In the genomic region with DNA sequence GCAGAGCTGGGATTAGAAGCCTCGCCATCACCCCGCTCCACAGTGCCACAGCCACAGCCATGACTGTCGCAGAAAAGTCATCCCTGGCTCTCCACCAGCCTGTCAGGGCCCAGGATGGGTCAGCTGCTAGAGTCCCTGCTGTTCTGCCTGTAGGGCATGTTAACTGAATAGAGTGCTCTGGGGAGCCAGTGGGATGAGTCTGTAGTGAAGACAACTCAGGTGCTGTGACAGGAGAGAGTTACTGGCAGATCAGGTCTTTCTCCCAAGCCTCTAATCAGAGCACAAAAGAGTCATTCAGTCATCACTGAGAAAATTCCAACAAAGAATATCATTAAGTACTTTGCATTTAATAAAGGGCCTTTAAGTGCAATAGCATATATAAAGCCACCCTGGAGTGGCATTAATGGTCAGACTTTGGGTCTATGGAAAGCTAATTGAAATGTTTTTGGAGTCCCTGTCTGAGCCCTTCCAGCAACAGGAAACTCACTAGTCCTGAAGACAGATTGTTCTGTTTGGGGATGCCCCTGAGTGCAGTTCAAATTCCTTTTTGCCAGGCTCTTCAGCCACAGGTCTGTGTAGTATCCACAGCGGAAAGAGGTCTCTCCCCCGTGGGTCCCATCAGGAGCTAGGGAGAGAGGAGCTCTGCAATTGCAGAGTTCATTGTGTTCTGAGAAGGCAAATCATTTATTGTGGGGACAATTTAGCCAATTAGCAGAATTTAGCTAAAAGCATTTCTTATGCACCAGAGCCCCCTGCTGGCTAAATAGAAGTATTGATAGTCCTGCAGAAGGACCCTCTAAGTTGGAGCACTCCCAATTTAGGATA, we compare ENCODE assay signal across 8 cellular contexts. TPM values are rescaled to one million over a fixed set of nuclear protein-coding genes. Genes with fewer than 3 reads are reported as not detected.
A peak's percentile ranks its signal among the peaks of the same experiment; 100 is the strongest.
DNase-seq lines count a peak whose midpoint lies in the region; ATAC-seq, FAIRE-seq and TF ChIP-seq lines count a peak whose summit lies in the region.

No MANE protein-coding gene starts in this region.

- TF ChIP-seq EP300 in HepG2 (IDR thresholded peaks at IDR 0.05; ENCODE audit: low read depth in 2 of 2, low read length in 2 of 2) (no peak), HepG2 (CRISPR knock-in tag; IDR thresholded peaks at IDR 0.05; ENCODE audit: borderline replicate concordance) (no peak), upper lobe of left lung (IDR thresholded peaks at IDR 0.05) (no peak)

- POLR2A ChIA-PET in HepG2 (lab: Yijun Ruan, JAX), result no interaction called here

- no peaks in the 10 kb centered on the region for H3K79me2 ChIP-seq in HepG2 (ENCODE audit: insufficient read depth, low read length)

- DNase-seq in activated T-cell treated with anti-CD3 and anti-CD28 coated beads for 1 hour (ENCODE audit: low read depth) (peak; percentile 6), Kasumi-1 (lab: John Stamatoyannopoulos, UW) (peak; percentile 38 to 58), RKO (ENCODE audit: low spot score) (peak; percentile 70), choroid plexus epithelial cell (ENCODE audit: low read depth) (peak; percentile 68), HepG2 (ENCODE audit: low spot score) (peak; percentile 39), upper lobe of left lung (no peak)
- DNase-seq in activated T-cell treated with anti-CD3 and anti-CD28 coated beads, Interleukin-2, amount 50 U/mL, for 4 hours, result no peak

- no TSS peak for BruUV-seq in HepG2 (replicated peaks; lab: Mats Ljungman, UMichigan)

- no peaks in the 10 kb centered on the region for H3K36me3 Mint-ChIP-seq in activated T-cell treated with anti-CD3 and anti-CD28 coated beads, Interleukin-2, amount 50 U/mL, for 4 hours (ENCODE audit: insufficient read depth)

- no peaks in the 10 kb centered on the region for H3K4me1 Mint-ChIP-seq in activated T-cell treated with anti-CD3 and anti-CD28 coated beads, Interleukin-2, amount 50 U/mL, for 4 hours (ENCODE audit: low read depth)

- H4K20me1 ChIP-seq in HepG2 (ENCODE audit: insufficient read depth, low read length), result no peaks in the 10 kb centered on the region

- in situ Hi-C loops in HepG2 (cut with HindIII; ENCODE audit: extremely low pct_ligation_motif_present, low pct_unique_long_range_greater_than_20kb), result loop anchor here (10.0 kb wide), 1 partner anchor 429 kb away; no protein-coding TSS in a partner anchor

- no peak overlapping the region for H3K4me3 ChIP-seq in choroid plexus epithelial cell (ENCODE audit: low read depth, low read length)
- H3K4me3 ChIP-seq in HepG2 (replicated peaks in 1 of 3; ENCODE audit: insufficient read depth in 1 of 3, low read depth in 2 of 3, low read length in 3 of 3), result no peak overlapping the region
- H3K4me3 ChIP-seq in upper lobe of left lung, result no peak overlapping the region

- no peak for TF ChIP-seq POLR2A in HepG2 (IDR thresholded peaks at IDR 0.05; ENCODE audit: insufficient read depth in 1 of 2, low read depth in 2 of 2, low read length in 2 of 2)
- no peak for TF ChIP-seq POLR2A in upper lobe of left lung (IDR thresholded peaks at IDR 0.05)

- H3K27me3 ChIP-seq in HepG2 (ENCODE audit: control insufficient read depth in 1 of 2, insufficient read depth in 2 of 2, low read length in 2 of 2) (no peaks in the 10 kb centered on the region), upper lobe of left lung (no peaks in the 10 kb centered on the region)

- peaks cover 29% of the 10 kb centered on the region for H3K27me3 Mint-ChIP-seq in activated T-cell treated with anti-CD3 and anti-CD28 coated beads, Interleukin-2, amount 50 U/mL, for 4 hours (ENCODE audit: low read depth)

- 37% methylated on average over 5 of the region's 5 CpGs for WGBS in HepG2 (ENCODE audit: low lambda C conversion rate)
- 40% methylated on average over 5 of the region's 5 CpGs for WGBS in upper lobe of left lung, 2 donors

- H3K36me3 ChIP-seq in HepG2 (replicated peaks in 1 of 2; ENCODE audit: control insufficient read depth in 1 of 2, insufficient read depth in 2 of 2, low read length in 2 of 2) (no peaks in the 10 kb centered on the region), upper lobe of left lung (no peaks in the 10 kb centered on the region)

- CTCF ChIA-PET in HepG2 (lab: Yijun Ruan, JAX; ENCODE audit: low intra/inter-chr PET ratio, low total read pairs), result interaction anchor here (1.6 to 4.3 kb wide), 3 partner anchors 98 to 433 kb away, joined by 11 to 41 read pairs (median 12); no protein-coding TSS in a partner anchor

- no peak overlapping the region for H2AFZ ChIP-seq in HepG2 (ENCODE audit: low read length)

- peaks cover 22% of the 10 kb centered on the region for H3K9me3 Mint-ChIP-seq in activated T-cell treated with anti-CD3 and anti-CD28 coated beads, Interleukin-2, amount 50 U/mL, for 4 hours

- TF ChIP-seq CTCF in choroid plexus epithelial cell (conservative IDR thresholded peaks at IDR 0.05; ENCODE audit: low read depth, low read length) (peak; percentile 84), HepG2 (CRISPR knock-in tag; IDR thresholded peaks at IDR 0.05) (peak; percentile 72), upper lobe of left lung (IDR thresholded peaks at IDR 0.05) (peak; percentile 58 to 81 (median 71))

- peak; percentile 69 for TF ChIP-seq RAD21 in HepG2 (CRISPR knock-in tag; IDR thresholded peaks at IDR 0.05)

- H3K27ac ChIP-seq in HepG2 (ENCODE audit: extremely low read length, insufficient read depth, low read length) (no peak overlapping the region), upper lobe of left lung (no peak overlapping the region)

- no peak overlapping the region for H3K4me3 Mint-ChIP-seq in activated T-cell treated with anti-CD3 and anti-CD28 coated beads, Interleukin-2, amount 50 U/mL, for 4 hours

- intact Hi-C loops in HepG2 (cut with micrococcal nuclease; ENCODE audit: unreplicated experiment), result loop anchor here (10.0 kb wide), 1 partner anchor 219 kb away; no protein-coding TSS in a partner anchor

- H3K9ac ChIP-seq in HepG2 (ENCODE audit: insufficient read depth, low read depth, low read length), result no peak overlapping the region

- H3K4me2 ChIP-seq in HepG2 (ENCODE audit: low read depth, low read length), result no peak overlapping the region

- peaks cover 34% of the 10 kb centered on the region for H3K9me3 ChIP-seq in HepG2 (ENCODE audit: low read length)
- H3K9me3 ChIP-seq in upper lobe of left lung, result peaks cover 0 to 15% (median 11%) of the 10 kb centered on the region in 4 donors

- H3K4me1 ChIP-seq in HepG2 (ENCODE audit: insufficient read depth, low read length), result no peaks in the 10 kb centered on the region
- H3K4me1 ChIP-seq in upper lobe of left lung, result no peaks in the 10 kb centered on the region

- FAIRE-seq in HepG2 (lab: Jason Lieb, UNC), result peak; percentile 50

- ATAC-seq in activated T-cell treated with anti-CD3 and anti-CD28 coated beads, Interleukin-2, amount 50 U/mL, for 4 hours, result no peak
- ATAC-seq in HepG2 (peak; percentile 51), upper lobe of left lung (ENCODE audit: low FRiP score in 2 of 2) (peak in 1 of 2 donors; percentile 58), HG02623 (IDR thresholded peaks at IDR 0.05; ENCODE audit: unreplicated experiment) (no peak)

TF ChIP-seq in HepG2, 621 proteins besides CTCF, POLR2A, EP300 and RAD21 (continues in another document):
- no peak for TF ChIP-seq FOXJ3 (CRISPR knock-in tag; IDR thresholded peaks at IDR 0.05; ENCODE audit: borderline replicate concordance)
- TF ChIP-seq SRF (IDR thresholded peaks at IDR 0.05; ENCODE audit: low read depth, low read length), result no peak
- TF ChIP-seq SNRNP70 (IDR thresholded peaks at IDR 0.05; ENCODE audit: low read depth, low read length), result no peak
- TF ChIP-seq SMC3 (IDR thresholded peaks at IDR 0.05; ENCODE audit: low read length), result peak; percentile 77
- TF ChIP-seq ZNF768 (CRISPR knock-in tag; IDR thresholded peaks at IDR 0.05), result no peak
- peak; percentile 78 for TF ChIP-seq STAG1 (CRISPR knock-in tag; IDR thresholded peaks at IDR 0.05)
- TF ChIP-seq, protein P1, sequence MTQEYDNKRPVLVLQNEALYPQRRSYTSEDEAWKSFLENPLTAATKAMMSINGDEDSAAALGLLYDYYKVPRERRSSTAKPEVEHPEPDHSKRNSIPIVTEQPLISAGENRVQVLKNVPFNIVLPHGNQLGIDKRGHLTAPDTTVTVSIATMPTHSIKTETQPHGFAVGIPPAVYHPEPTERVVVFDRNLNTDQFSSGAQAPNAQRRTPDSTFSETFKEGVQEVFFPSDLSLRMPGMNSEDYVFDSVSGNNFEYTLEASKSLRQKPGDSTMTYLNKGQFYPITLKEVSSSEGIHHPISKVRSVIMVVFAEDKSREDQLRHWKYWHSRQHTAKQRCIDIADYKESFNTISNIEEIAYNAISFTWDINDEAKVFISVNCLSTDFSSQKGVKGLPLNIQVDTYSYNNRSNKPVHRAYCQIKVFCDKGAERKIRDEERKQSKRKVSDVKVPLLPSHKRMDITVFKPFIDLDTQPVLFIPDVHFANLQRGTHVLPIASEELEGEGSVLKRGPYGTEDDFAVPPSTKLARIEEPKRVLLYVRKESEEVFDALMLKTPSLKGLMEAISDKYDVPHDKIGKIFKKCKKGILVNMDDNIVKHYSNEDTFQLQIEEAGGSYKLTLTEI (CRISPR knock-in tag; conservative IDR thresholded peaks at IDR 0.05), result no peak

RNA-seq across cellular contexts. Expression of a gene that starts 45.2 kb away (rescaled TPM):
- under 1 TPM; 0.38 to 0.61 (median 0.43) TPM for total RNA-seq in activated T-cell treated with anti-CD3 and anti-CD28 coated beads, Interleukin-2, amount 50 U/mL, for 4 hours
- total RNA-seq in HepG2 (2016; rRNA removed; fragmentation: Illumina TruSeq; extraction: Trizol) (0.15 and 0.18 TPM in 2 replicates), upper lobe of left lung (10 to 100 TPM; 36.7 to 64.6 (median 59.6) TPM)
- total RNA-seq in HepG2 (2016; cell fraction: cytosol; rRNA removed; fragmentation: Illumina TruSeq; extraction: Trizol; ENCODE audit: low read depth), result not detected in 2 replicates
- total RNA-seq in HepG2 (2016; cell fraction: insoluble cytoplasmic fraction; rRNA removed; fragmentation: Illumina TruSeq; extraction: Trizol), result 0.09 and 0.15 TPM in 2 replicates
- 0.06 and 0.10 TPM in 2 replicates for total RNA-seq in HepG2 (2016; cell fraction: membrane; rRNA removed; fragmentation: Illumina TruSeq; extraction: Trizol)
- 0.19 and 0.44 TPM in 2 replicates for total RNA-seq in HepG2 (2016; cell fraction: nucleus; rRNA removed; fragmentation: Illumina TruSeq; extraction: Trizol)
- 0.13 TPM in 2 replicates for polyA plus RNA-seq in HepG2 (2011; rRNA removed)
- 0.03 and 0.04 TPM in 2 replicates for polyA plus RNA-seq in HepG2 (2011; cell fraction: cytosol; rRNA removed)
- polyA plus RNA-seq in HepG2 (2011; cell fraction: nucleus; rRNA removed), result 0.05 TPM in 2 replicates
- polyA plus RNA-seq in HepG2 (2012), result not detected in 2 replicates
- polyA plus RNA-seq in HepG2 (2016; cell fraction: cytosol; fragmentation: Illumina TruSeq; extraction: Trizol; ENCODE audit: low read depth), result 0.14 TPM in 1 of 2 replicates, not detected in the other
- 0.04 and 0.25 TPM in 2 replicates for polyA plus RNA-seq in HepG2 (2016; cell fraction: insoluble cytoplasmic fraction; fragmentation: Illumina TruSeq; extraction: Trizol; ENCODE audit: low read depth)
- 0.05 and 0.13 TPM in 2 replicates for polyA plus RNA-seq in HepG2 (2016; cell fraction: membrane; fragmentation: Illumina TruSeq; extraction: Trizol; ENCODE audit: low read depth)
- polyA plus RNA-seq in HepG2 (2016; cell fraction: nucleus; fragmentation: Illumina TruSeq; extraction: Trizol; ENCODE audit: insufficient read depth, low read depth), result 0.09 and 0.37 TPM in 2 replicates
- polyA minus RNA-seq in HepG2 (2011; rRNA and poly(A)+ RNA removed; ENCODE audit: low replicate concordance), result 0.12 TPM in 1 of 2 replicates, not detected in the other
- polyA minus RNA-seq in HepG2 (2011; cell fraction: cytosol; rRNA and poly(A)+ RNA removed), result not detected in 2 replicates
- polyA minus RNA-seq in HepG2 (2011; cell fraction: nucleus; rRNA and poly(A)+ RNA removed), result 0.12 and 0.13 TPM in 2 replicates

Comparison
In these comparisons a context has a peak if more than half of its experiments do, and no peak if none do; other contexts are left out.
1. DNase-seq: peak in activated T-cell treated with anti-CD3 and anti-CD28 coated beads for 1 hour (single experiment), Kasumi-1 (2 of 2), RKO (single experiment), choroid plexus epithelial cell (single experiment) and HepG2 (single experiment); none in activated T-cell treated with anti-CD3 and anti-CD28 coated beads, Interleukin-2, amount 50 U/mL, for 4 hours (single experiment) and upper lobe of left lung (0 of 2).
2. RNA of a gene that starts 45.2 kb away (total RNA-seq): 36.7 to 64.6 TPM in upper lobe of left lung; 0.38 to 0.61 TPM in activated T-cell treated with anti-CD3 and anti-CD28 coated beads, Interleukin-2, amount 50 U/mL, for 4 hours and 0.06 to 0.44 TPM in HepG2; every median in the first group is over 10 times any median in the second.
3. Peak in every context shown above with its lines, with median percentiles within 50 percentile points of each other: CTCF ChIP-seq.